ENCODE assay signal across 25 cellular contexts in the genomic region with DNA sequence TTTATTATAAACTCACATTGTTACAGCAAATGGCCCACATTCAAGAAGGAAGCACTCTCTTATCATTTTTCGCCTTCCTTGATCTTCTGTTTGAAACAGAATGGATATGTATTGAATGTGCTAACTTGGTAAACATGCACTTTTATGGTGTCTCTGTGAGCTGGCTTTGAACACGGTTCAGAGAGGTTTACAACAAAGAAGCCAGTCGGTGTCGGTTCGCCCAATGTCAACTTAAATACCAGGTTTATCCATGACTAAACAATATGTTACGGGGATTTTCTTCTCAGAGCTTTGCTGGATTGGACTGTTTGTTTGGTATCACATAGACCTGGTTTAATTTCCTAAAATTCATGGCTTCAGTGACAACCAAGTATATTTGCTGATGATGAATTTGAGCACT.
DNase-seq lines count a peak whose midpoint lies in the region; ATAC-seq, FAIRE-seq and TF ChIP-seq lines count a peak whose summit lies in the region.
"Had no signal": no experiment of that assay in that cellular context is flagged by ENCODE, and none has a peak within 500 bp of the region (broad histone marks: within the 10 kb centered on the region; RNA-seq: fewer than 3 reads in every experiment).

No MANE protein-coding gene starts in this region.

- no peaks in the 10 kb centered on the region for H3K9me1 ChIP-seq in endothelial cell of umbilical vein (replicated peaks; ENCODE audit: control insufficient read depth, extremely low read depth, insufficient read depth, low read length)

- in situ Hi-C loops in Panc1 (cut with HindIII; ENCODE audit: low pct_unique_long_range_greater_than_20kb, low sequenced_read_pairs), result no loop called here

- H3K4me1 ChIP-seq in Panc1 (ENCODE audit: control insufficient read depth, insufficient read depth, low read length), result no peaks in the 10 kb centered on the region
- H3K4me1 ChIP-seq in endothelial cell of umbilical vein (ENCODE audit: control insufficient read depth, extremely low read depth, insufficient read depth, low read length), result peaks cover 6% of the 10 kb centered on the region
- no peaks in the 10 kb centered on the region for H3K4me1 ChIP-seq in prostate gland (replicated peaks)
- H3K4me1 ChIP-seq: BE2C; BLaER1 treated with 17β-estradiol and CSF1 and Interleukin-3, amounts not matched to agents 10 nM and 100 nM had no signal

- H3K9me3 ChIP-seq in Panc1 (ENCODE audit: control insufficient read depth, insufficient read depth, low read depth, low read length) (peaks cover 5% of the 10 kb centered on the region; the same call in 1 of the 2 replicates), endothelial cell of umbilical vein (replicated peaks; ENCODE audit: control insufficient read depth, insufficient read depth, low read length) (no peaks in the 10 kb centered on the region), prostate gland (no peaks in the 10 kb centered on the region)
- H3K9me3 ChIP-seq: BE2C; BLaER1 treated with 17β-estradiol and CSF1 and Interleukin-3, amounts not matched to agents 10 nM and 100 nM; Caco-2 had no signal

- intact Hi-C loops in Panc1 (cut with micrococcal nuclease; ENCODE audit: unreplicated experiment), result no loop called here
- intact Hi-C loops in endothelial cell of umbilical vein (cut with micrococcal nuclease), result no loop called here
- intact Hi-C loops in prostate gland (cut with DNase I), result no loop called here

- H3K27ac ChIP-seq in Panc1 (ENCODE audit: low read length), result peak overlapping the region; percentile 44; the same call in 1 of the 2 replicates
- H3K27ac ChIP-seq in endothelial cell of umbilical vein (ENCODE audit: insufficient read depth, low read depth, low read length), result no peak overlapping the region
- H3K27ac ChIP-seq in prostate gland, result peak overlapping the region in 1 of 2 donors; percentile 26
- H3K27ac ChIP-seq: BLaER1 treated with 17β-estradiol and CSF1 and Interleukin-3, amounts not matched to agents 10 nM and 100 nM had no signal

- TF ChIP-seq CTCF in D721Med (IDR thresholded peaks at IDR 0.05; ENCODE audit: insufficient read depth, missing control alignments) (no peak), Panc1 (IDR thresholded peaks at IDR 0.05) (no peak), endothelial cell of umbilical vein (IDR thresholded peaks at IDR 0.05; ENCODE audit: extremely low read depth in 1 of 2, insufficient read depth in 1 of 2, low read depth in 1 of 2, low read length in 2 of 2) (no peak), prostate gland (IDR thresholded peaks at IDR 0.05) (no peak)

- H3K4me3 ChIP-seq in Panc1 (ENCODE audit: low read depth in 2 of 2, low read length in 2 of 2), result no peak overlapping the region
- no peak overlapping the region for H3K4me3 ChIP-seq in endothelial cell of umbilical vein (replicated peaks in 1 of 3; ENCODE audit: insufficient read depth in 1 of 3, low read depth in 1 of 3, low read length in 3 of 3)
- no peak overlapping the region for H3K4me3 ChIP-seq in prostate gland
- H3K4me3 ChIP-seq: A549; BLaER1 treated with 17β-estradiol and CSF1 and Interleukin-3, amounts not matched to agents 10 nM and 100 nM had no signal

- POLR2A ChIA-PET in Panc1 (lab: Charles Lee) (no interaction called here), endothelial cell of umbilical vein (lab: Charles Lee) (no interaction called here)

- dilution Hi-C loops in endothelial cell of umbilical vein (cut with MboI; ENCODE audit: extremely low pct_ligation_motif_present, low sequenced_read_pairs), result no loop called here

- H3K27me3 ChIP-seq in Panc1 (ENCODE audit: control insufficient read depth, insufficient read depth, low read length) (no peaks in the 10 kb centered on the region), endothelial cell of umbilical vein (ENCODE audit: control insufficient read depth in 2 of 2, insufficient read depth in 2 of 2, low read length in 2 of 2) (no peaks in the 10 kb centered on the region), prostate gland (replicated peaks; ENCODE audit: insufficient read depth) (no peaks in the 10 kb centered on the region)
- H3K27me3 ChIP-seq: BE2C; BLaER1 treated with 17β-estradiol and CSF1 and Interleukin-3, amounts not matched to agents 10 nM and 100 nM had no signal

- no peak overlapping the region for H2AFZ ChIP-seq in endothelial cell of umbilical vein (ENCODE audit: low read depth, low read length)

- H3K36me3 ChIP-seq in Panc1 (ENCODE audit: control insufficient read depth, insufficient read depth, low read length) (no peaks in the 10 kb centered on the region), endothelial cell of umbilical vein (ENCODE audit: control insufficient read depth in 2 of 2, extremely low read depth in 1 of 2, insufficient read depth in 2 of 2, low read length in 2 of 2) (no peaks in the 10 kb centered on the region), prostate gland (no peaks in the 10 kb centered on the region)
- H3K36me3 ChIP-seq: BE2C; BLaER1 treated with 17β-estradiol and CSF1 and Interleukin-3, amounts not matched to agents 10 nM and 100 nM had no signal

- no peaks in the 10 kb centered on the region for H4K20me1 ChIP-seq in endothelial cell of umbilical vein (replicated peaks; ENCODE audit: control insufficient read depth, extremely low read depth, insufficient read depth, low read length)
- H4K20me1 ChIP-seq: BLaER1 treated with 17β-estradiol and CSF1 and Interleukin-3, amounts not matched to agents 10 nM and 100 nM had no signal

- CTCF ChIA-PET in Panc1 (lab: Charles Lee) (no interaction called here), endothelial cell of umbilical vein (lab: Charles Lee) (no interaction called here)

- DNase-seq in D721Med (ENCODE audit: insufficient read length, low spot score), result no peak
- no peak for DNase-seq in Panc1 (ENCODE audit: low read depth, low spot score)
- no peak for DNase-seq in endothelial cell of umbilical vein (ENCODE audit: low read depth, low spot score)
- DNase-seq in prostate gland (ENCODE audit: low spot score), result peak; percentile 52
- no peak for DNase-seq in H54 (ENCODE audit: insufficient read length, low spot score)
- no peak for DNase-seq in GDM1 (lab: John Stamatoyannopoulos, UW)
- DNase-seq: 8988T; ACHN; AML-193; BE2C; CD4-positive, alpha-beta memory T cell; DMS 273 treated with DMSO at 0.1 percent for 48 hours; DMS79; EL; GF-D8; GOT3; H7; HCEC 1CT had no signal

- FAIRE-seq in D721Med (lab: Jason Lieb, UNC), result peak; percentile 32
- peak; percentile 33 for FAIRE-seq in endothelial cell of umbilical vein (lab: Jason Lieb, UNC)
- no peak for FAIRE-seq in H54 (lab: Jason Lieb, UNC)
- FAIRE-seq: A549, GM12891, GM18507 had no signal

- no peaks in the 10 kb centered on the region for H3K79me2 ChIP-seq in endothelial cell of umbilical vein (ENCODE audit: control insufficient read depth, insufficient read depth, low read length)

- BruUV-seq in Panc1 (replicated peaks; lab: Mats Ljungman, UMichigan) (no TSS peak), endothelial cell of umbilical vein (replicated peaks; lab: Mats Ljungman, UMichigan) (no TSS peak)

- WGBS in prostate gland, result 33% methylated on average over 6 of the region's 6 CpGs

- H3K4me2 ChIP-seq in endothelial cell of umbilical vein (ENCODE audit: insufficient read depth, low read length), result no peak overlapping the region
- H3K4me2 ChIP-seq: A549; BLaER1 treated with 17β-estradiol and CSF1 and Interleukin-3, amounts not matched to agents 10 nM and 100 nM had no signal

- TF ChIP-seq POLR2A in endothelial cell of umbilical vein (IDR thresholded peaks at IDR 0.05; ENCODE audit: low read depth, low read length), result no peak
- TF ChIP-seq POLR2A in prostate gland (IDR thresholded peaks at IDR 0.05), result no peak
- no peak for TF ChIP-seq POLR2A in H54 (IDR thresholded peaks at IDR 0.05; ENCODE audit: low read depth, low read length)

- ATAC-seq in Panc1, result no peak
- ATAC-seq in activated CD4-positive, CD25-positive, alpha-beta regulatory T cell treated with anti-CD3 and anti-CD28 coated beads, Interleukin-2, amount 50 U/mL, for 24 hours, result no peak
- ATAC-seq in HG02588 (IDR thresholded peaks at IDR 0.05; ENCODE audit: unreplicated experiment), result no peak
- ATAC-seq: A549 had no signal

- H3K9ac ChIP-seq in endothelial cell of umbilical vein (replicated peaks; ENCODE audit: extremely low read depth, insufficient read depth, low read length), result no peak overlapping the region
- H3K9ac ChIP-seq: BLaER1 treated with 17β-estradiol and CSF1 and Interleukin-3, amounts not matched to agents 10 nM and 100 nM had no signal

TF ChIP-seq in endothelial cell of umbilical vein, 7 proteins besides CTCF, POLR2A, EP300 and RAD21:
- TF ChIP-seq GATA2 (IDR thresholded peaks at IDR 0.05; ENCODE audit: insufficient read depth, insufficient read length, low read depth, low read length), result no peak
- TF ChIP-seq, protein P1, sequence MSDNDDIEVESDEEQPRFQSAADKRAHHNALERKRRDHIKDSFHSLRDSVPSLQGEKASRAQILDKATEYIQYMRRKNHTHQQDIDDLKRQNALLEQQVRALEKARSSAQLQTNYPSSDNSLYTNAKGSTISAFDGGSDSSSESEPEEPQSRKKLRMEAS (IDR thresholded peaks at IDR 0.05; ENCODE audit: insufficient read depth, insufficient read length), result no peak
- TF ChIP-seq MYC (IDR thresholded peaks at IDR 0.05; ENCODE audit: low read depth, low read length), result no peak
- no peak for TF ChIP-seq POLR2AphosphoS5 (IDR thresholded peaks at IDR 0.05; ENCODE audit: insufficient read depth, low read depth, low read length)
- TF ChIP-seq EZH2 (IDR thresholded peaks at IDR 0.05; ENCODE audit: borderline replicate concordance, low read depth, low read length, severe bottlenecking), result no peak
- no peak for TF ChIP-seq JUN (IDR thresholded peaks at IDR 0.05; ENCODE audit: borderline replicate concordance, insufficient read depth, insufficient read length, low read depth)
- TF ChIP-seq FOS (IDR thresholded peaks at IDR 0.05; ENCODE audit: borderline replicate concordance, insufficient read depth, low read length), result no peak
